1 cellular context compared by ENCODE assay signal in genomic region chr5:178577376-178577839, GRCh38.
TF ChIP-seq lines count a peak whose summit lies in the region.

No MANE protein-coding gene starts in this region.

TF ChIP-seq in HepG2, 621 proteins besides CTCF, POLR2A, EP300 and RAD21:
- no peak for TF ChIP-seq NCOA2 (CRISPR knock-in tag; IDR thresholded peaks at IDR 0.05)
- no peak for TF ChIP-seq ZSCAN30 (CRISPR knock-in tag; IDR thresholded peaks at IDR 0.05)
